ENCODE assay signal across 8 cellular contexts in genomic region chr11:96306933-96307747, GRCh38. TPM values are rescaled to one million over a fixed set of nuclear protein-coding genes. Genes with fewer than 3 reads are reported as not detected.
DNase-seq lines count a peak whose midpoint lies in the region; ATAC-seq and TF ChIP-seq lines count a peak whose summit lies in the region.

No MANE protein-coding gene starts in this region.

- H3K9ac ChIP-seq in colonic mucosa (ENCODE audit: low read depth in 2 of 2, low read length in 2 of 2) = peak overlapping the region; percentile 30 to 46

- H3K27me3 ChIP-seq in PC-9 (ENCODE audit: insufficient read depth, low read depth) (no peaks in the 10 kb centered on the region), colonic mucosa (no peaks in the 10 kb centered on the region)

- H3K9me3 ChIP-seq in PC-9 (ENCODE audit: insufficient read depth, low read depth) = peaks cover 7% of the 10 kb centered on the region
- H3K9me3 ChIP-seq in colonic mucosa = no peaks in the 10 kb centered on the region

- H3K4me3 ChIP-seq in PC-9 = peak overlapping the region; percentile 43
- peak overlapping the region; percentile 2 for H3K4me3 ChIP-seq in colonic mucosa

- H3K36me3 ChIP-seq in PC-9 (ENCODE audit: low read depth) (peaks cover 43% of the 10 kb centered on the region), colonic mucosa (no peaks in the 10 kb centered on the region)

- peak; percentile 34 to 37 for ATAC-seq in activated T-cell treated with anti-CD3 and anti-CD28 coated beads, Interleukin-2, amount 50 U/mL, for 4 hours
- ATAC-seq in left lobe of liver (peak; percentile 86), HG02759 (IDR thresholded peaks at IDR 0.05; ENCODE audit: unreplicated experiment) (no peak)
- ATAC-seq in stimulated activated naive CD8-positive, alpha-beta T cell treated with anti-CD3 and anti-CD28 coated beads, Interleukin-15, Interleukin-2, amounts not matched to agents 100 U/mL and 50 U/mL, for 24 hours = peak; percentile 69

- intact Hi-C loops in PC-9 (cut with micrococcal nuclease; ENCODE audit: unreplicated experiment) (loop anchor here (1.0 to 5.0 kb wide), 7 partner anchors 18 to 270 kb away; no protein-coding TSS in a partner anchor), colonic mucosa (cut with DNase I) (no loop called here)

- peak overlapping the region; percentile 81 for H3K4me2 ChIP-seq in PC-9

- no peak for DNase-seq in activated T-cell treated with anti-CD3 and anti-CD28 coated beads, Interleukin-2, amount 50 U/mL, for 4 hours
- DNase-seq in activated T-cell treated with anti-CD3 and anti-CD28 coated beads, Interleukin-2, amount 50 U/mL, for 1 hour = no peak
- peak; percentile 84 to 100 for DNase-seq in PC-9
- DNase-seq in colonic mucosa = peak; percentile 94
- peak; percentile 64 for DNase-seq in left lobe of liver (ENCODE audit: low spot score)
- peak; percentile 30 for DNase-seq in stimulated activated naive CD8-positive, alpha-beta T cell treated with anti-CD3 and anti-CD28 coated beads, Interleukin-15, Interleukin-2, amounts not matched to agents 100 U/mL and 50 U/mL, for 24 hours
- no peak for DNase-seq in NK-92 (lab: John Stamatoyannopoulos, UW; ENCODE audit: unreplicated experiment)

- H3K27ac ChIP-seq in PC-9 = peak overlapping the region; percentile 96
- H3K27ac ChIP-seq in colonic mucosa = peak overlapping the region; percentile 88

- no peaks in the 10 kb centered on the region for H3K9me3 Mint-ChIP-seq in activated T-cell treated with anti-CD3 and anti-CD28 coated beads, Interleukin-2, amount 50 U/mL, for 4 hours

- H3K79me2 ChIP-seq in PC-9 (ENCODE audit: low read depth) = peaks cover 96% of the 10 kb centered on the region

- POLR2A ChIA-PET in PC-9 (lab: Charles Lee; ENCODE audit: unreplicated experiment) = interaction anchor here (0.5 to 1.4 kb wide), 16 partner anchors 27 to 513 kb away, joined by 3 to 23 read pairs (median 4); partner anchors contain the start of genes JRKL, MAML2 and MTMR2

- peak overlapping the region; percentile 42 for H3K4me3 Mint-ChIP-seq in activated T-cell treated with anti-CD3 and anti-CD28 coated beads, Interleukin-2, amount 50 U/mL, for 4 hours

- CTCF ChIA-PET in PC-9 (lab: Charles Lee) = interaction anchor here (0.6 to 1.1 kb wide), 4 partner anchors 29 to 446 kb away, joined by 3 read pairs; no protein-coding TSS in a partner anchor

- no peaks in the 10 kb centered on the region for H4K20me1 ChIP-seq in PC-9 (ENCODE audit: insufficient read depth)

- no peaks in the 10 kb centered on the region for H3K27me3 Mint-ChIP-seq in activated T-cell treated with anti-CD3 and anti-CD28 coated beads, Interleukin-2, amount 50 U/mL, for 4 hours (ENCODE audit: low read depth)

- H3K4me1 ChIP-seq in PC-9 (replicated peaks; ENCODE audit: insufficient read depth) (peaks cover 99% of the 10 kb centered on the region), colonic mucosa (peaks cover 27% of the 10 kb centered on the region)

- peak overlapping the region; percentile 0; the same call in 1 of the 2 replicates for H2AFZ ChIP-seq in PC-9

- no peaks in the 10 kb centered on the region for H3K9me2 ChIP-seq in PC-9 (ENCODE audit: insufficient read depth)

- TSS peak; percentile 96 for BruUV-seq in PC-9 (replicated peaks; lab: Mats Ljungman, UMichigan)

- peaks cover 17% of the 10 kb centered on the region for H3K36me3 Mint-ChIP-seq in activated T-cell treated with anti-CD3 and anti-CD28 coated beads, Interleukin-2, amount 50 U/mL, for 4 hours (ENCODE audit: insufficient read depth)

- peaks cover 67% of the 10 kb centered on the region for H3F3A ChIP-seq in PC-9 (ENCODE audit: insufficient read depth, low read depth)

- TF ChIP-seq CTCF in PC-9 (conservative IDR thresholded peaks at IDR 0.05) = no peak
- no peak for TF ChIP-seq CTCF in colonic mucosa (IDR thresholded peaks at IDR 0.05)

- H3K4me1 Mint-ChIP-seq in activated T-cell treated with anti-CD3 and anti-CD28 coated beads, Interleukin-2, amount 50 U/mL, for 4 hours (ENCODE audit: low read depth) = peaks cover 74% of the 10 kb centered on the region

RNA-seq across cellular contexts. Expression of gene MAML2, which starts 35.9 kb away (rescaled TPM):
- 10 to 100 TPM; 27.3 to 29.8 (median 29.2) TPM for total RNA-seq in activated T-cell treated with anti-CD3 and anti-CD28 coated beads, Interleukin-2, amount 50 U/mL, for 4 hours
- total RNA-seq in PC-9 (2021) (17.7 and 28.3 TPM in 2 replicates), colonic mucosa (10 to 100 TPM; 10.4 to 11.0 TPM), left lobe of liver (1.0 TPM)

Comparison
In these comparisons a context has a peak if more than half of its experiments do, and no peak if none do; other contexts are left out.
1. DNase-seq: peak in PC-9 (2 of 2), colonic mucosa (single experiment), left lobe of liver (single experiment) and stimulated activated naive CD8-positive, alpha-beta T cell treated with anti-CD3 and anti-CD28 coated beads, Interleukin-15, Interleukin-2, amounts not matched to agents 100 U/mL and 50 U/mL, for 24 hours (single experiment); none in activated T-cell treated with anti-CD3 and anti-CD28 coated beads, Interleukin-2, amount 50 U/mL, for 4 hours (single experiment), activated T-cell treated with anti-CD3 and anti-CD28 coated beads, Interleukin-2, amount 50 U/mL, for 1 hour (single experiment) and NK-92 (single experiment).